Comparison of ENCODE assay signal across 8 cellular contexts in genomic region chr12:93742086-93742934, GRCh38.
A peak's percentile ranks its signal among the peaks of the same experiment; 100 is the strongest.
DNase-seq lines count a peak whose midpoint lies in the region; ATAC-seq lines count a peak whose summit lies in the region.

No MANE protein-coding gene starts in this region.

- ATAC-seq in HG03025 (IDR thresholded peaks at IDR 0.05; ENCODE audit: low FRiP score, unreplicated experiment): peak; percentile 85

- H3K27me3 Mint-ChIP-seq in activated CD4-positive, alpha-beta T cell treated with anti-CD3 and anti-CD28 coated beads, Interleukin-2, amount 10 ng/mL, durations not matched to agents 7 days and 5 days: no peaks in the 10 kb centered on the region
- H3K27me3 Mint-ChIP-seq in dendritic cell treated with granulocyte-macrophage colony-stimulating factor and Interleukin-4, amounts not matched to agents 40 ng/mL and 50 ng/mL, for 4 days: peaks cover 2% of the 10 kb centered on the region

- H3K4me3 Mint-ChIP-seq in activated CD4-positive, alpha-beta T cell treated with anti-CD3 and anti-CD28 coated beads, Interleukin-2, amount 10 ng/mL, durations not matched to agents 7 days and 5 days: peak overlapping the region; percentile 72
- H3K4me3 Mint-ChIP-seq in dendritic cell treated with granulocyte-macrophage colony-stimulating factor and Interleukin-4, amounts not matched to agents 40 ng/mL and 50 ng/mL, for 4 days: peak overlapping the region; percentile 80

- POLR2A ChIA-PET in activated CD4-positive, alpha-beta T cell treated with anti-CD3 and anti-CD28 coated beads, Interleukin-2, amount 10 ng/mL, durations not matched to agents 7 days and 5 days (lab: Charles Lee): no interaction called here

- H3K9me3 Mint-ChIP-seq in activated CD4-positive, alpha-beta T cell treated with anti-CD3 and anti-CD28 coated beads, Interleukin-2, amount 10 ng/mL, durations not matched to agents 7 days and 5 days: no peaks in the 10 kb centered on the region
- H3K9me3 Mint-ChIP-seq in dendritic cell treated with granulocyte-macrophage colony-stimulating factor and Interleukin-4, amounts not matched to agents 40 ng/mL and 50 ng/mL, for 4 days: no peaks in the 10 kb centered on the region

- intact Hi-C loops in dendritic cell treated with granulocyte-macrophage colony-stimulating factor and Interleukin-4, amounts not matched to agents 40 ng/mL and 50 ng/mL, for 4 days (cut with micrococcal nuclease): loop anchor here (1.0 to 2.0 kb wide), 3 partner anchors 65 to 240 kb away; partner anchors contain the start of gene CRADD

- peaks cover 27% of the 10 kb centered on the region for H3K4me1 Mint-ChIP-seq in activated CD4-positive, alpha-beta T cell treated with anti-CD3 and anti-CD28 coated beads, Interleukin-2, amount 10 ng/mL, durations not matched to agents 7 days and 5 days
- H3K4me1 Mint-ChIP-seq in dendritic cell treated with granulocyte-macrophage colony-stimulating factor and Interleukin-4, amounts not matched to agents 40 ng/mL and 50 ng/mL, for 4 days (ENCODE audit: low read depth): peaks cover 50% of the 10 kb centered on the region

- peak overlapping the region; percentile 87 for H3K27ac Mint-ChIP-seq in activated CD4-positive, alpha-beta T cell treated with anti-CD3 and anti-CD28 coated beads, Interleukin-2, amount 10 ng/mL, durations not matched to agents 7 days and 5 days
- H3K27ac Mint-ChIP-seq in dendritic cell treated with granulocyte-macrophage colony-stimulating factor and Interleukin-4, amounts not matched to agents 40 ng/mL and 50 ng/mL, for 4 days: peak overlapping the region; percentile 93

- H3K36me3 Mint-ChIP-seq in activated CD4-positive, alpha-beta T cell treated with anti-CD3 and anti-CD28 coated beads, Interleukin-2, amount 10 ng/mL, durations not matched to agents 7 days and 5 days (ENCODE audit: low read depth): no peaks in the 10 kb centered on the region
- no peaks in the 10 kb centered on the region for H3K36me3 Mint-ChIP-seq in dendritic cell treated with granulocyte-macrophage colony-stimulating factor and Interleukin-4, amounts not matched to agents 40 ng/mL and 50 ng/mL, for 4 days (ENCODE audit: low read depth)

- DNase-seq in NOMO-1 (lab: John Stamatoyannopoulos, UW; ENCODE audit: unreplicated experiment in 2 of 2) (peak; percentile 59 to 73), NOMO-1 treated with dmso at 0.1 percent for 144 hours (lab: John Stamatoyannopoulos, UW; ENCODE audit: unreplicated experiment) (no peak), NCI-H2171 treated with DMSO at 0.1 percent for 48 hours (lab: John Stamatoyannopoulos, UW) (peak; percentile 77), left kidney (ENCODE audit: low read depth, low spot score) (peak; percentile 89)
- peak; percentile 48 for DNase-seq in activated CD4-positive, alpha-beta T cell treated with anti-CD3 and anti-CD28 coated beads, Interleukin-2, amount 10 ng/mL, durations not matched to agents 7 days and 5 days
- DNase-seq in stimulated activated CD4-positive, alpha-beta T cell treated with anti-CD3 and anti-CD28 coated beads, Interleukin-1b, Interleukin-23, amount 100 ng/mL, for 48 hours: peak; percentile 33

- CTCF ChIA-PET in activated CD4-positive, alpha-beta T cell treated with anti-CD3 and anti-CD28 coated beads, Interleukin-2, amount 10 ng/mL, durations not matched to agents 7 days and 5 days (lab: Charles Lee): interaction anchor here (0.6 to 2.2 kb wide), 8 partner anchors 10 to 360 kb away, joined by 3 to 7 read pairs (median 4); no protein-coding TSS in a partner anchor
